In genomic region chr1:220189750-220190347, GRCh38 we compare ENCODE assay signal across 8 cellular contexts.
DNase-seq lines count a peak whose midpoint lies in the region; ATAC-seq and TF ChIP-seq lines count a peak whose summit lies in the region.

No MANE protein-coding gene starts in this region.

- H3K4me3 ChIP-seq in breast epithelium: no peak overlapping the region
- H3K4me3 ChIP-seq in WERI-Rb-1 (ENCODE audit: low read depth, low read length): no peak overlapping the region

- DNase-seq in MCF 10A (ENCODE audit: unreplicated experiment) (peak; percentile 64), breast epithelium (ENCODE audit: low spot score in 2 of 2) (no peak), NCI-H1092 treated with DMSO at 0.1 percent for 48 hours (lab: John Stamatoyannopoulos, UW) (peak; percentile 47), WERI-Rb-1 (no peak), left kidney (ENCODE audit: low read depth, low spot score) (peak; percentile 28), kidney glomerular epithelial cell (lab: John Stamatoyannopoulos, UW) (no peak)
- DNase-seq in activated CD4-positive, alpha-beta T cell treated with anti-CD3 and anti-CD28 coated beads for 36 hours: no peak

- POLR2A ChIA-PET in MCF 10A (lab: Yijun Ruan, JAX): interaction anchor here (0.7 to 1.6 kb wide), 6 partner anchors 8 to 544 kb away, joined by 3 to 5 read pairs (median 3); no protein-coding TSS in a partner anchor
- POLR2A ChIA-PET in activated CD4-positive, alpha-beta T cell treated with anti-CD3 and anti-CD28 coated beads for 36 hours (lab: Charles Lee): interaction anchor here (1.0 kb wide), 1 partner anchor 8 kb away, joined by 4 read pairs; no protein-coding TSS in a partner anchor

- intact Hi-C loops in MCF 10A (cut with micrococcal nuclease): loop anchor here (1.0 kb wide), 1 partner anchor 586 kb away; no protein-coding TSS in a partner anchor
- intact Hi-C loops in breast epithelium (cut with DNase I; ENCODE audit: low total_unique reads): no loop called here
- intact Hi-C loops in activated CD4-positive, alpha-beta T cell treated with anti-CD3 and anti-CD28 coated beads for 36 hours (cut with DNase I, micrococcal nuclease): loop anchor here in 1 of 2 experiments (1.0 kb wide), 2 partner anchors 543 to 586 kb away; no protein-coding TSS in a partner anchor

- no peaks in the 10 kb centered on the region for H3K4me1 Mint-ChIP-seq in MCF 10A (ENCODE audit: insufficient read depth, unreplicated experiment)
- no peaks in the 10 kb centered on the region for H3K4me1 Mint-ChIP-seq in activated CD4-positive, alpha-beta T cell treated with anti-CD3 and anti-CD28 coated beads for 36 hours

- peak; percentile 66 for TF ChIP-seq CTCF in MCF 10A (IDR thresholded peaks at IDR 0.05; ENCODE audit: unreplicated experiment)
- TF ChIP-seq CTCF in breast epithelium (IDR thresholded peaks at IDR 0.05): no peak
- TF ChIP-seq CTCF in WERI-Rb-1 (IDR thresholded peaks at IDR 0.05; ENCODE audit: low read depth, low read length): peak; percentile 27; the same call in 1 of the 2 replicates

- H3K4me1 ChIP-seq in breast epithelium: no peaks in the 10 kb centered on the region

- CTCF ChIA-PET in MCF 10A (lab: Yijun Ruan, JAX): interaction anchor here (0.6 to 9.6 kb wide), 43 partner anchors 8 to 1995 kb away, joined by 3 to 115 read pairs (median 5); no protein-coding TSS in a partner anchor
- CTCF ChIA-PET in activated CD4-positive, alpha-beta T cell treated with anti-CD3 and anti-CD28 coated beads for 36 hours (lab: Charles Lee): interaction anchor here (0.6 to 1.5 kb wide), 14 partner anchors 9 to 619 kb away, joined by 3 to 5 read pairs (median 3); no protein-coding TSS in a partner anchor

- no peaks in the 10 kb centered on the region for H3K27me3 Mint-ChIP-seq in MCF 10A (ENCODE audit: insufficient read depth, unreplicated experiment)
- no peaks in the 10 kb centered on the region for H3K27me3 Mint-ChIP-seq in activated CD4-positive, alpha-beta T cell treated with anti-CD3 and anti-CD28 coated beads for 36 hours

- H3K36me3 Mint-ChIP-seq in MCF 10A (ENCODE audit: insufficient read depth, unreplicated experiment): peaks cover 82% of the 10 kb centered on the region
- peaks cover 34% of the 10 kb centered on the region for H3K36me3 Mint-ChIP-seq in activated CD4-positive, alpha-beta T cell treated with anti-CD3 and anti-CD28 coated beads for 36 hours (ENCODE audit: low read depth)

- no peaks in the 10 kb centered on the region for H3K9me3 Mint-ChIP-seq in MCF 10A (ENCODE audit: unreplicated experiment)
- no peaks in the 10 kb centered on the region for H3K9me3 Mint-ChIP-seq in activated CD4-positive, alpha-beta T cell treated with anti-CD3 and anti-CD28 coated beads for 36 hours (ENCODE audit: low read depth)

- no peak for ATAC-seq in HG02870 (IDR thresholded peaks at IDR 0.05; ENCODE audit: unreplicated experiment)
- ATAC-seq in activated CD4-positive, alpha-beta T cell treated with anti-CD3 and anti-CD28 coated beads for 36 hours: no peak

- no peak overlapping the region for H3K27ac Mint-ChIP-seq in MCF 10A (ENCODE audit: low read depth, unreplicated experiment)
- no peak overlapping the region for H3K27ac Mint-ChIP-seq in activated CD4-positive, alpha-beta T cell treated with anti-CD3 and anti-CD28 coated beads for 36 hours

- H3K27ac ChIP-seq in breast epithelium (no peak overlapping the region), WERI-Rb-1 (no peak overlapping the region)

- H3K27me3 ChIP-seq in breast epithelium (no peaks in the 10 kb centered on the region), WERI-Rb-1 (ENCODE audit: insufficient read depth, low read depth, severe bottlenecking) (no peaks in the 10 kb centered on the region)

- TF ChIP-seq POLR2A in breast epithelium (IDR thresholded peaks at IDR 0.05): no peak

- peaks cover 5% of the 10 kb centered on the region for H3K36me3 ChIP-seq in breast epithelium
- H3K36me3 ChIP-seq in WERI-Rb-1: peaks cover 53% of the 10 kb centered on the region

- no TSS peak for BruUV-seq in MCF 10A (replicated peaks; lab: Mats Ljungman, UMichigan)

- H3K9me3 ChIP-seq in breast epithelium (no peaks in the 10 kb centered on the region), WERI-Rb-1 (ENCODE audit: severe bottlenecking) (no peaks in the 10 kb centered on the region)

- no peak overlapping the region for H3K4me3 Mint-ChIP-seq in MCF 10A (ENCODE audit: unreplicated experiment)
- no peak overlapping the region for H3K4me3 Mint-ChIP-seq in activated CD4-positive, alpha-beta T cell treated with anti-CD3 and anti-CD28 coated beads for 36 hours

Comparison
In these comparisons a context has a peak if more than half of its experiments do, and no peak if none do; other contexts are left out.
1. DNase-seq: peak in MCF 10A (single experiment), NCI-H1092 treated with DMSO at 0.1 percent for 48 hours (single experiment) and left kidney (single experiment); none in breast epithelium (0 of 2), WERI-Rb-1 (single experiment), kidney glomerular epithelial cell (single experiment) and activated CD4-positive, alpha-beta T cell treated with anti-CD3 and anti-CD28 coated beads for 36 hours (single experiment).
2. CTCF ChIP-seq: peak in MCF 10A (single experiment) and WERI-Rb-1 (single experiment); none in breast epithelium (0 of 3).